In genomic region chr6:131061041-131061770, GRCh38 we compare ENCODE assay signal across 8 cellular contexts. TPM values are rescaled to one million over a fixed set of nuclear protein-coding genes. Genes with fewer than 3 reads are reported as not detected.
DNase-seq lines count a peak whose midpoint lies in the region; ATAC-seq and TF ChIP-seq lines count a peak whose summit lies in the region.

No MANE protein-coding gene starts in this region.

- CTCF ChIA-PET in GM10248 (lab: Yijun Ruan, JAX): interaction anchor here (1.1 to 1.4 kb wide), 4 partner anchors 12 to 15 kb away, joined by 3 to 5 read pairs (median 4); no protein-coding TSS in a partner anchor

- H3K4me3 Mint-ChIP-seq in activated naive CD4-positive, alpha-beta T cell treated with anti-CD3 and anti-CD28 coated beads, Interleukin-2, amount 50 U/mL, for 24 hours: peak overlapping the region; percentile 76

- H3K9me3 Mint-ChIP-seq in activated naive CD4-positive, alpha-beta T cell treated with anti-CD3 and anti-CD28 coated beads, Interleukin-2, amount 50 U/mL, for 24 hours: no peaks in the 10 kb centered on the region
- peaks cover 6 to 7% of the 10 kb centered on the region in 2 donors for H3K9me3 Mint-ChIP-seq in activated naive CD4-positive, alpha-beta T cell treated with anti-CD3 and anti-CD28 coated beads, Interleukin-2, amount 50 U/mL, for 72 hours

- H3K9me3 ChIP-seq in SK-N-MC (ENCODE audit: low read depth, low read length) (peaks cover 3% of the 10 kb centered on the region; the same call in 1 of the 2 replicates), skeletal muscle tissue (ENCODE audit: control insufficient read depth in 3 of 3, low read length in 3 of 3) (no peaks in the 10 kb centered on the region)

- H3K27me3 ChIP-seq in skeletal muscle tissue (ENCODE audit: control insufficient read depth in 3 of 3, insufficient read depth in 3 of 3, low read length in 3 of 3): no peaks in the 10 kb centered on the region

- TF ChIP-seq CTCF in fibroblast of the aortic adventitia (IDR thresholded peaks at IDR 0.05; ENCODE audit: insufficient read depth, low read length) (no peak), GM10248 (IDR thresholded peaks at IDR 0.05; ENCODE audit: control extremely low read depth, extremely low read depth, low read depth, missing control alignments) (no peak)

- POLR2A ChIA-PET in GM10248 (lab: Yijun Ruan, JAX): no interaction called here

- H3K4me1 Mint-ChIP-seq in activated naive CD4-positive, alpha-beta T cell treated with anti-CD3 and anti-CD28 coated beads, Interleukin-2, amount 50 U/mL, for 24 hours: peaks cover 27% of the 10 kb centered on the region

- H3K36me3 Mint-ChIP-seq in activated naive CD4-positive, alpha-beta T cell treated with anti-CD3 and anti-CD28 coated beads, Interleukin-2, amount 50 U/mL, for 24 hours: no peaks in the 10 kb centered on the region
- peaks cover 0 to 14% of the 10 kb centered on the region in 2 donors for H3K36me3 Mint-ChIP-seq in activated naive CD4-positive, alpha-beta T cell treated with anti-CD3 and anti-CD28 coated beads, Interleukin-2, amount 50 U/mL, for 72 hours

- no peak overlapping the region for H3K27ac Mint-ChIP-seq in activated naive CD4-positive, alpha-beta T cell treated with anti-CD3 and anti-CD28 coated beads, Interleukin-2, amount 50 U/mL, for 24 hours
- no peak overlapping the region for H3K27ac Mint-ChIP-seq in activated naive CD4-positive, alpha-beta T cell treated with anti-CD3 and anti-CD28 coated beads, Interleukin-2, amount 50 U/mL, for 72 hours

- ATAC-seq in activated naive CD4-positive, alpha-beta T cell treated with anti-CD3 and anti-CD28 coated beads, Interleukin-2, amount 50 U/mL, for 72 hours: no peak
- ATAC-seq in HG02970 (IDR thresholded peaks at IDR 0.05; ENCODE audit: low FRiP score, unreplicated experiment) (no peak), GM21367 (IDR thresholded peaks at IDR 0.05; ENCODE audit: unreplicated experiment) (no peak)

- H3K4me3 ChIP-seq in SK-N-MC (peak overlapping the region; percentile 87), fibroblast of the aortic adventitia (ENCODE audit: low read depth, low read length) (peak overlapping the region; percentile 83), skeletal muscle tissue (ENCODE audit: low read length in 3 of 3) (peak overlapping the region; percentile 1 to 84 (median 72))

- H3K9ac ChIP-seq in SK-N-MC (ENCODE audit: insufficient read length): peak overlapping the region; percentile 84
- peak overlapping the region; percentile 9 to 68 (median 13) for H3K9ac ChIP-seq in skeletal muscle tissue (ENCODE audit: low read depth in 1 of 3, low read length in 3 of 3)

- no peak for DNase-seq in activated naive CD4-positive, alpha-beta T cell treated with anti-CD3 and anti-CD28 coated beads, Interleukin-2, amount 50 U/mL, for 72 hours (ENCODE audit: low spot score in 2 of 2)
- no peak for DNase-seq in SK-N-MC (ENCODE audit: low read depth, low spot score)
- DNase-seq in fibroblast of the aortic adventitia (ENCODE audit: low read depth): peak; percentile 66
- no peak for DNase-seq in GM10248 (ENCODE audit: extremely low spot score)

- H3K27ac ChIP-seq in SK-N-MC (peak overlapping the region; percentile 21; the same call in 1 of the 2 replicates), skeletal muscle tissue (ENCODE audit: low read depth, low read length) (peak overlapping the region; percentile 63)

- peaks cover 0 to 16% (median 12%) of the 10 kb centered on the region in 3 donors for H3K4me1 ChIP-seq in skeletal muscle tissue (ENCODE audit: control insufficient read depth in 3 of 3, insufficient read depth in 3 of 3, low read length in 3 of 3)

- H3K27me3 Mint-ChIP-seq in activated naive CD4-positive, alpha-beta T cell treated with anti-CD3 and anti-CD28 coated beads, Interleukin-2, amount 50 U/mL, for 24 hours: no peaks in the 10 kb centered on the region

- H3K36me3 ChIP-seq in SK-N-MC (ENCODE audit: insufficient read depth, low read length) (peaks cover 6% of the 10 kb centered on the region; the same call in 1 of the 2 replicates), skeletal muscle tissue (ENCODE audit: control insufficient read depth in 3 of 3, insufficient read depth in 3 of 3, low read length in 3 of 3) (no peaks in the 10 kb centered on the region)

RNA-seq across cellular contexts. Expression of gene EPB41L2, which starts 1.8 kb away (rescaled TPM):
- 10 to 100 TPM; 25.6 to 41.8 TPM for total RNA-seq in activated naive CD4-positive, alpha-beta T cell treated with anti-CD3 and anti-CD28 coated beads, Interleukin-2, amount 50 U/mL, for 72 hours
- 117 and 130 TPM in 2 replicates for total RNA-seq in fibroblast of the aortic adventitia (ENCODE audit: low replicate concordance)
- total RNA-seq in skeletal muscle tissue: 187 TPM
